In genomic region chr1:8643542-8644536, GRCh38 we compare ENCODE assay signal across 8 cellular contexts.
A peak's percentile ranks its signal among the peaks of the same experiment; 100 is the strongest.
DNase-seq lines count a peak whose midpoint lies in the region; ATAC-seq, FAIRE-seq and TF ChIP-seq lines count a peak whose summit lies in the region.
"Had no signal": no experiment of that assay in that cellular context is flagged by ENCODE, and none has a peak within 500 bp of the region (broad histone marks: within the 10 kb centered on the region; RNA-seq: fewer than 3 reads in every experiment).

No MANE protein-coding gene starts in this region.

- in situ Hi-C loops in HepG2 (cut with HindIII; ENCODE audit: extremely low pct_ligation_motif_present, low pct_unique_long_range_greater_than_20kb) = no loop called here

- BruUV-seq in HepG2 (replicated peaks; lab: Mats Ljungman, UMichigan) (no TSS peak), MCF 10A (replicated peaks; lab: Mats Ljungman, UMichigan) (no TSS peak)

- TF ChIP-seq POLR2A in HepG2 (IDR thresholded peaks at IDR 0.05; ENCODE audit: insufficient read depth in 1 of 2, low read depth in 2 of 2, low read length in 2 of 2) = no peak

- H2AFZ ChIP-seq in HepG2 (ENCODE audit: low read length) = no peak overlapping the region

- CTCF ChIA-PET in HepG2 (lab: Yijun Ruan, JAX; ENCODE audit: low intra/inter-chr PET ratio, low total read pairs) (no interaction called here), MCF 10A (lab: Yijun Ruan, JAX) (interaction anchor here (0.5 to 0.8 kb wide), 2 partner anchors 10 to 82 kb away, joined by 3 to 4 read pairs; no protein-coding TSS in a partner anchor)

- peak; percentile 83 for ATAC-seq in GM18867 (IDR thresholded peaks at IDR 0.05; ENCODE audit: unreplicated experiment)
- peak; percentile 86 for ATAC-seq in GM21447 (IDR thresholded peaks at IDR 0.05; ENCODE audit: unreplicated experiment)
- ATAC-seq in HG03439 (IDR thresholded peaks at IDR 0.05; ENCODE audit: unreplicated experiment) = peak; percentile 83
- peak; percentile 95 for ATAC-seq in HepG2

- H3K4me3 Mint-ChIP-seq in MCF 10A (ENCODE audit: unreplicated experiment) = no peak overlapping the region

- intact Hi-C loops in HepG2 (cut with micrococcal nuclease; ENCODE audit: unreplicated experiment) = no loop called here
- intact Hi-C loops in MCF 10A (cut with micrococcal nuclease) = no loop called here

- H4K20me1 ChIP-seq in HepG2 (ENCODE audit: insufficient read depth, low read length) = peaks cover 64% of the 10 kb centered on the region

- H3K9ac ChIP-seq in HepG2 (ENCODE audit: insufficient read depth, low read depth, low read length) = no peak overlapping the region

- H3K9me3 ChIP-seq in HepG2 (ENCODE audit: low read length) = no peaks in the 10 kb centered on the region

- TF ChIP-seq EP300 in HepG2 (IDR thresholded peaks at IDR 0.05; ENCODE audit: low read depth in 2 of 2, low read length in 2 of 2) (peak in 1 of 2 experiments; percentile 89; a peak in 2 of 4 replicates), HepG2 (CRISPR knock-in tag; IDR thresholded peaks at IDR 0.05; ENCODE audit: borderline replicate concordance) (no peak; the same call in 1 of the 2 replicates)

- H3K27ac Mint-ChIP-seq in MCF 10A (ENCODE audit: low read depth, unreplicated experiment) = no peak overlapping the region

- no peaks in the 10 kb centered on the region for H3K9me3 Mint-ChIP-seq in MCF 10A (ENCODE audit: unreplicated experiment)

- peak overlapping the region in 1 of 3 experiments; percentile 12; a peak in 1 of 6 replicates for H3K4me3 ChIP-seq in HepG2 (replicated peaks in 1 of 3; ENCODE audit: insufficient read depth in 1 of 3, low read depth in 2 of 3, low read length in 3 of 3)

- POLR2A ChIA-PET in HepG2 (lab: Yijun Ruan, JAX) = interaction anchor here (1.6 to 1.7 kb wide), 2 partner anchors 17 to 27 kb away, joined by 5 to 8 read pairs; no protein-coding TSS in a partner anchor
- POLR2A ChIA-PET in MCF 10A (lab: Yijun Ruan, JAX) = interaction anchor here (1.3 kb wide), 1 partner anchor 17 kb away, joined by 3 read pairs; no protein-coding TSS in a partner anchor

- peaks cover 11% of the 10 kb centered on the region for H3K4me1 Mint-ChIP-seq in MCF 10A (ENCODE audit: insufficient read depth, unreplicated experiment)

- peak; percentile 82 for DNase-seq in HepG2 (ENCODE audit: low spot score)
- DNase-seq in HuH-7.5 (ENCODE audit: low spot score) = no peak
- no peak for DNase-seq in MCF 10A (ENCODE audit: unreplicated experiment)
- no peak for DNase-seq in amygdala (lab: John Stamatoyannopoulos, UW)

- H3K4me1 ChIP-seq in HepG2 (ENCODE audit: insufficient read depth, low read length) = peaks cover 77% of the 10 kb centered on the region

- FAIRE-seq in HepG2 (lab: Jason Lieb, UNC) = no peak
- FAIRE-seq: frontal cortex had no signal

- H3K27ac ChIP-seq in HepG2 (ENCODE audit: extremely low read length, insufficient read depth, low read length) = peak overlapping the region; percentile 61

- TF ChIP-seq CTCF in HepG2 (CRISPR knock-in tag; IDR thresholded peaks at IDR 0.05) (0 out of 2 replicates have a peak, but pooled peaks have one; percentile 8), MCF 10A (IDR thresholded peaks at IDR 0.05; ENCODE audit: unreplicated experiment) (no peak)

- WGBS in HepG2 (ENCODE audit: low lambda C conversion rate) = 84% methylated on average over 6 of the region's 6 CpGs

- peak overlapping the region; percentile 14 for H3K4me2 ChIP-seq in HepG2 (ENCODE audit: low read depth, low read length)

- TF ChIP-seq RAD21 in HepG2 (CRISPR knock-in tag; IDR thresholded peaks at IDR 0.05) = no peak

- H3K27me3 ChIP-seq in HepG2 (ENCODE audit: control insufficient read depth in 1 of 2, insufficient read depth in 2 of 2, low read length in 2 of 2) = no peaks in the 10 kb centered on the region

- H3K36me3 ChIP-seq in HepG2 (replicated peaks in 1 of 2; ENCODE audit: control insufficient read depth in 1 of 2, insufficient read depth in 2 of 2, low read length in 2 of 2) = peaks cover 1 to 8% of the 10 kb centered on the region in 2 experiments; a peak in 4 of 5 replicates

- H3K36me3 Mint-ChIP-seq in MCF 10A (ENCODE audit: insufficient read depth, unreplicated experiment) = peaks cover 8% of the 10 kb centered on the region

- peaks cover 97% of the 10 kb centered on the region for H3K79me2 ChIP-seq in HepG2 (ENCODE audit: insufficient read depth, low read length)

- H3K27me3 Mint-ChIP-seq in MCF 10A (ENCODE audit: insufficient read depth, unreplicated experiment) = no peaks in the 10 kb centered on the region

TF ChIP-seq in HepG2, 621 proteins besides CTCF, POLR2A, EP300 and RAD21 (continues in another document):
- TF ChIP-seq ELF3 (CRISPR knock-in tag; IDR thresholded peaks at IDR 0.05) (peak; percentile 80), CBFB (CRISPR knock-in tag; IDR thresholded peaks at IDR 0.05) (no peak), ZNF547 (CRISPR knock-in tag; IDR thresholded peaks at IDR 0.05) (no peak), UBTF (CRISPR knock-in tag; IDR thresholded peaks at IDR 0.05) (0 out of 2 replicates have a peak, but pooled peaks have one; percentile 24), ZFP90 (CRISPR knock-in tag; IDR thresholded peaks at IDR 0.05; ENCODE audit: borderline replicate concordance) (no peak; the same call in 1 of the 2 replicates), CERS6 (CRISPR knock-in tag; IDR thresholded peaks at IDR 0.05) (no peak), SNAPC4 (CRISPR knock-in tag; IDR thresholded peaks at IDR 0.05) (no peak), PAX8 (CRISPR knock-in tag; IDR thresholded peaks at IDR 0.05; ENCODE audit: borderline replicate concordance) (no peak), MED1 (CRISPR knock-in tag; IDR thresholded peaks at IDR 0.05) (peak; percentile 80), BORCS8-MEF2B (CRISPR knock-in tag; IDR thresholded peaks at IDR 0.05) (no peak)
